ENCODE assay signal across 10 cellular contexts in genomic region chr2:199405241-199405640, GRCh38. TPM values are rescaled to one million over a fixed set of nuclear protein-coding genes. Genes with fewer than 3 reads are reported as not detected.
A peak's percentile ranks its signal among the peaks of the same experiment; 100 is the strongest.
DNase-seq lines count a peak whose midpoint lies in the region; ATAC-seq, FAIRE-seq and TF ChIP-seq lines count a peak whose summit lies in the region.
"Had no signal": no experiment of that assay in that cellular context is flagged by ENCODE, and none has a peak within 500 bp of the region (broad histone marks: within the 10 kb centered on the region; RNA-seq: fewer than 3 reads in every experiment).

No MANE protein-coding gene starts in this region.

- H3K27ac ChIP-seq in DND-41 (ENCODE audit: low read length), result no peak overlapping the region
- H3K27ac ChIP-seq in KMS-11, result no peak overlapping the region
- H3K27ac ChIP-seq in K562 (ENCODE audit: extremely low read depth, low read depth, low read length), result no peak overlapping the region
- H3K27ac ChIP-seq: parathyroid adenoma had no signal

- POLR2A ChIA-PET in K562 (lab: Yijun Ruan, JAX), result no interaction called here

- H3K4me2 ChIP-seq in DND-41 (ENCODE audit: insufficient read depth, low read length) (no peak overlapping the region), KMS-11 (no peak overlapping the region), K562 (ENCODE audit: insufficient read depth, low read length) (no peak overlapping the region)

- TF ChIP-seq CTCF in DND-41 (IDR thresholded peaks at IDR 0.05; ENCODE audit: borderline replicate concordance, extremely low read depth, low read length, poor library complexity, severe bottlenecking), result peak; percentile 13
- TF ChIP-seq CTCF in KMS-11 (conservative IDR thresholded peaks at IDR 0.05; ENCODE audit: low read depth, low read length), result 0 out of 2 replicates have a peak, but pooled peaks have one; percentile 27
- TF ChIP-seq CTCF in K562 (IDR thresholded peaks at IDR 0.05 in 2 of 3, conservative IDR thresholded peaks at IDR 0.05 in 1 of 3; ENCODE audit: insufficient read depth in 2 of 3, low read depth in 1 of 3, low read length in 3 of 3), result peak; percentile 31 to 48 (median 34); a peak in 3 of 6 replicates

- in situ Hi-C loops in K562 (cut with MboI), result no loop called here

- no peaks in the 10 kb centered on the region for H3K79me2 ChIP-seq in DND-41 (ENCODE audit: insufficient read depth, low read length)
- no peaks in the 10 kb centered on the region for H3K79me2 ChIP-seq in KMS-11 (ENCODE audit: insufficient read depth, low read depth)
- peaks cover 25% of the 10 kb centered on the region; the same call in 2 of the 3 replicates for H3K79me2 ChIP-seq in K562 (ENCODE audit: control insufficient read depth, insufficient read depth, low read length)
- H3K79me2 ChIP-seq: parathyroid adenoma had no signal

- DNase-seq in DND-41 (no peak), K562 (ENCODE audit: extremely low read depth in 1 of 4, low spot score in 3 of 4) (peak; percentile 8 to 19 (median 12)), lung microvascular endothelial cell (ENCODE audit: low read depth in 2 of 2) (peak; percentile 11 to 35), occipital lobe (lab: John Stamatoyannopoulos, UW) (no peak), NCI-H226 (no peak)
- DNase-seq: activated effector memory CD4-positive, alpha-beta T cell treated with Interleukin-2 at 50 U/mL for 16 hours had no signal

- FAIRE-seq in K562 (lab: Jason Lieb, UNC), result no peak

- H3K36me3 ChIP-seq in DND-41 (ENCODE audit: insufficient read depth, low read length), result no peaks in the 10 kb centered on the region
- no peaks in the 10 kb centered on the region for H3K36me3 ChIP-seq in KMS-11 (ENCODE audit: insufficient read depth)
- peaks cover 70% of the 10 kb centered on the region for H3K36me3 ChIP-seq in K562 (ENCODE audit: control insufficient read depth, insufficient read depth, low read length)

- H2AFZ ChIP-seq in DND-41 (ENCODE audit: low read depth, low read length), result no peak overlapping the region
- H2AFZ ChIP-seq in KMS-11 (ENCODE audit: low read depth), result no peak overlapping the region
- no peak overlapping the region for H2AFZ ChIP-seq in K562 (ENCODE audit: low read depth, low read length)
- H2AFZ ChIP-seq: parathyroid adenoma had no signal

- H3K4me1 ChIP-seq in DND-41 (ENCODE audit: insufficient read depth, low read length), result no peaks in the 10 kb centered on the region
- H3K4me1 ChIP-seq in KMS-11 (ENCODE audit: low read depth, poor library complexity, severe bottlenecking), result no peaks in the 10 kb centered on the region
- no peaks in the 10 kb centered on the region for H3K4me1 ChIP-seq in K562 (replicated peaks in 1 of 2; ENCODE audit: control insufficient read depth in 2 of 2, insufficient read depth in 2 of 2, low read length in 2 of 2)
- H3K4me1 ChIP-seq: parathyroid adenoma had no signal

- TF ChIP-seq POLR2A in K562 (conservative IDR thresholded peaks at IDR 0.05), result no peak

- H3K4me3 ChIP-seq in DND-41 (ENCODE audit: low read depth in 1 of 2, low read length in 2 of 2) (no peak overlapping the region), KMS-11 (IDR thresholded peaks at IDR 0.05; ENCODE audit: insufficient read depth, low read depth, low read length) (no peak overlapping the region), K562 (no peak overlapping the region)

- intact Hi-C loops in K562 (cut with micrococcal nuclease), result loop anchor here (2.0 kb wide), 1 partner anchor 76 kb away; no protein-coding TSS in a partner anchor

- H3K9me1 ChIP-seq in K562 (ENCODE audit: control insufficient read depth, insufficient read depth, low read length), result no peaks in the 10 kb centered on the region

- peak in 1 of 2 experiments; percentile 34; a peak in 3 of 4 replicates for TF ChIP-seq RAD21 in K562 (CRISPR knock-in tag; conservative IDR thresholded peaks at IDR 0.05 in 1 of 2, IDR thresholded peaks at IDR 0.05 in 1 of 2)

- ATAC-seq in DND-41 (ENCODE audit: insufficient read depth, low read depth), result no peak
- ATAC-seq in K562, result peak; percentile 82
- no peak for ATAC-seq in HG03460 (IDR thresholded peaks at IDR 0.05; ENCODE audit: unreplicated experiment)
- no peak for ATAC-seq in GM18909 (IDR thresholded peaks at IDR 0.05; ENCODE audit: poor library complexity, unreplicated experiment)

- no peak for TF ChIP-seq EP300 in K562 (IDR thresholded peaks at IDR 0.05; ENCODE audit: low read length)

- no peak overlapping the region for H3K9ac ChIP-seq in DND-41 (ENCODE audit: low read depth, low read length)
- no peak overlapping the region for H3K9ac ChIP-seq in KMS-11
- no peak overlapping the region for H3K9ac ChIP-seq in K562 (ENCODE audit: insufficient read depth in 1 of 2, low read depth in 2 of 2, low read length in 2 of 2)
- H3K9ac ChIP-seq: parathyroid adenoma had no signal

- no peaks in the 10 kb centered on the region for H4K20me1 ChIP-seq in DND-41 (ENCODE audit: insufficient read depth, low read length)
- no peaks in the 10 kb centered on the region for H4K20me1 ChIP-seq in KMS-11 (ENCODE audit: insufficient read depth)
- H4K20me1 ChIP-seq in K562 (replicated peaks; ENCODE audit: control insufficient read depth, insufficient read depth, low read length), result no peaks in the 10 kb centered on the region

- no TSS peak for BruUV-seq in K562 (replicated peaks; lab: Mats Ljungman, UMichigan)

- CTCF ChIA-PET in K562 (lab: Yijun Ruan, JAX; ENCODE audit: low intra/inter-chr PET ratio), result no interaction called here

- H3K27me3 ChIP-seq in DND-41 (ENCODE audit: insufficient read depth, low read length, poor library complexity) (no peaks in the 10 kb centered on the region), KMS-11 (ENCODE audit: insufficient read depth, low read depth) (no peaks in the 10 kb centered on the region), K562 (ENCODE audit: control insufficient read depth in 2 of 2, insufficient read depth in 2 of 2, low read length in 2 of 2) (no peaks in the 10 kb centered on the region)

- H3K9me3 ChIP-seq in DND-41 (ENCODE audit: insufficient read depth, low read length, severe bottlenecking) (no peaks in the 10 kb centered on the region), K562 (replicated peaks; ENCODE audit: control insufficient read depth, insufficient read depth, low read depth, low read length) (no peaks in the 10 kb centered on the region)

TF ChIP-seq in K562, 482 proteins besides CTCF, POLR2A, EP300 and RAD21:
- no peak for TF ChIP-seq TEAD1 (CRISPR knock-in tag; IDR thresholded peaks at IDR 0.05)
- no peak for TF ChIP-seq PPARD (CRISPR knock-in tag; IDR thresholded peaks at IDR 0.05)
TF ChIP-seq in K562: peak in this region for 0.

RNA-seq across cellular contexts. Expression of gene SATB2, which starts 52.5 kb away (rescaled TPM):
- 43.7 and 91.0 TPM in 2 replicates for total RNA-seq in K562 (2011; cell fraction: chromatin; rRNA removed; ENCODE audit: low replicate concordance)
- total RNA-seq in K562 (2011; cell fraction: nucleolus; rRNA removed), result 18.8 and 27.8 TPM in 2 replicates
- 47.1 and 82.4 TPM in 2 replicates for total RNA-seq in K562 (2011; cell fraction: nucleoplasm; rRNA removed)
- 15.1 and 21.1 TPM in 2 replicates for total RNA-seq in K562 (2014; rRNA removed)
- total RNA-seq in K562 (2014; rRNA removed; fragmentation: Illumina TruSeq; extraction: Trizol), result 17.1 and 18.8 TPM in 2 replicates
- total RNA-seq in K562 (2015; rRNA removed; fragmentation: Illumina TruSeq; extraction: Trizol), result 18.6 and 19.5 TPM in 2 replicates
- 34.0 and 34.3 TPM in 2 replicates for total RNA-seq in K562 (2021)
- 8.7 and 9.9 TPM in 2 replicates for polyA plus RNA-seq in K562 (2011; rRNA removed)
- polyA plus RNA-seq in K562 (2011; cell fraction: cytosol; rRNA removed), result 5.8 and 9.5 TPM in 2 replicates
- polyA plus RNA-seq in K562 (2011; cell fraction: nucleus; rRNA removed), result 15.7 and 22.4 TPM in 2 replicates
- 9.2 and 12.2 TPM in 2 replicates for polyA plus RNA-seq in K562 (2012)
- 21.1 and 21.8 TPM in 2 replicates for polyA plus RNA-seq in K562 (2014; fragmentation: Illumina TruSeq; extraction: Trizol)
- 10 to 100 TPM in 1 of 2 experiments, 1 to 10 TPM in 1; 4.5 to 10.0 TPM for polyA plus RNA-seq in K562 (2014; fragmentation: Nextera tagmentation; extraction: Ambion mirVana)
- polyA plus RNA-seq in K562 (2014; rRNA removed), result 12.8 and 14.4 TPM in 2 replicates
- polyA minus RNA-seq in K562 (2011; rRNA and poly(A)+ RNA removed), result 37.3 and 38.8 TPM in 2 replicates
- 19.0 and 20.9 TPM in 2 replicates for polyA minus RNA-seq in K562 (2011; cell fraction: cytosol; rRNA and poly(A)+ RNA removed)
- polyA minus RNA-seq in K562 (2011; cell fraction: nucleus; rRNA and poly(A)+ RNA removed), result 45.2 and 51.2 TPM in 2 replicates
- total RNA-seq in lung microvascular endothelial cell, result 0.60 and 1.3 TPM in 2 replicates
- total RNA-seq in occipital lobe, result 532 TPM

Comparison
In these comparisons a context has a peak if more than half of its experiments do, and no peak if none do; other contexts are left out.
1. DNase-seq: peak in K562 (4 of 4) and lung microvascular endothelial cell (2 of 2); none in DND-41 (single experiment), occipital lobe (single experiment) and NCI-H226 (single experiment).
2. Peak in every context shown above with its lines, with median percentiles within 50 percentile points of each other: CTCF ChIP-seq.